8 cellular contexts compared by ENCODE assay signal in genomic region chr14:22657861-22658260, GRCh38. TPM values are rescaled to one million over a fixed set of nuclear protein-coding genes. Genes with fewer than 3 reads are reported as not detected.
A peak's percentile ranks its signal among the peaks of the same experiment; 100 is the strongest.
DNase-seq lines count a peak whose midpoint lies in the region; FAIRE-seq and TF ChIP-seq lines count a peak whose summit lies in the region.

No MANE protein-coding gene starts in this region.

- H3K36me3 ChIP-seq in Loucy (ENCODE audit: insufficient read depth, low read length) (no peaks in the 10 kb centered on the region), bronchial epithelial cell (ENCODE audit: control insufficient read depth, insufficient read depth, low read length) (no peaks in the 10 kb centered on the region), neural progenitor cell (no peaks in the 10 kb centered on the region)

- intact Hi-C loops in lower leg skin (cut with DNase I; ENCODE audit: low total_unique reads): no loop called here

- DNase-seq in ELR (ENCODE audit: low read depth): peak; percentile 58
- peak; percentile 70 for DNase-seq in bronchial epithelial cell (ENCODE audit: low read depth)
- peak; percentile 17 for DNase-seq in neural progenitor cell (ENCODE audit: low spot score)
- DNase-seq in stimulated activated CD4-positive, alpha-beta T cell treated with anti-CD3 and anti-CD28 coated beads, Interleukin-2, amount 100 ng/mL, for 48 hours: no peak
- DNase-seq in HK-2 (ENCODE audit: unreplicated experiment): no peak
- no peak for DNase-seq in lower leg skin (ENCODE audit: low spot score in 2 of 2)
- DNase-seq in iPS-NIHi7 (ENCODE audit: extremely low spot score): no peak

- no peak for TF ChIP-seq POLR2A in lower leg skin (IDR thresholded peaks at IDR 0.05)

- no peak overlapping the region for H3K9ac ChIP-seq in Loucy (ENCODE audit: low read depth, low read length, poor library complexity, severe bottlenecking)
- no peak overlapping the region for H3K9ac ChIP-seq in neural progenitor cell

- H3K9me2 ChIP-seq in Loucy (replicated peaks; ENCODE audit: low read depth, low read length): no peaks in the 10 kb centered on the region

- H4K20me1 ChIP-seq in Loucy (ENCODE audit: insufficient read depth, low read length, poor library complexity, severe bottlenecking): no peaks in the 10 kb centered on the region
- H4K20me1 ChIP-seq in neural progenitor cell (ENCODE audit: low read depth): no peaks in the 10 kb centered on the region

- H3K4me3 ChIP-seq in Loucy (ENCODE audit: low read length, poor library complexity, severe bottlenecking) (no peak overlapping the region), bronchial epithelial cell (ENCODE audit: low read depth, low read length) (no peak overlapping the region), neural progenitor cell (no peak overlapping the region), lower leg skin (ENCODE audit: low read depth, poor library complexity, severe bottlenecking) (no peak overlapping the region)

- no peaks in the 10 kb centered on the region for H3K36me3 Mint-ChIP-seq in neural progenitor cell

- H3K4me3 Mint-ChIP-seq in neural progenitor cell: no peak overlapping the region

- peaks cover 2% of the 10 kb centered on the region for H3K27me3 Mint-ChIP-seq in neural progenitor cell (ENCODE audit: insufficient read depth, low read depth)

- H3K79me2 ChIP-seq in Loucy (ENCODE audit: insufficient read depth, low read length) (no peaks in the 10 kb centered on the region), neural progenitor cell (ENCODE audit: low read depth) (no peaks in the 10 kb centered on the region)

- peaks cover 15% of the 10 kb centered on the region for H3K4me1 Mint-ChIP-seq in neural progenitor cell

- 81 to 87% methylated on average over 1 of the region's 1 CpG for WGBS in lower leg skin, 2 donors

- H3K9me3 Mint-ChIP-seq in neural progenitor cell: no peaks in the 10 kb centered on the region

- H3K27ac ChIP-seq in neural progenitor cell: no peak overlapping the region

- TF ChIP-seq CTCF in Loucy (conservative IDR thresholded peaks at IDR 0.05; ENCODE audit: low read length) (peak; percentile 69), bronchial epithelial cell (IDR thresholded peaks at IDR 0.05; ENCODE audit: insufficient read depth, low read length, severe bottlenecking) (peak; percentile 39), neural progenitor cell (IDR thresholded peaks at IDR 0.05) (peak; percentile 37), lower leg skin (IDR thresholded peaks at IDR 0.05) (no peak)

- H3K4me2 ChIP-seq in Loucy (ENCODE audit: low read depth, low read length, poor library complexity, severe bottlenecking) (no peak overlapping the region), neural progenitor cell (no peak overlapping the region)

- H3K9me3 ChIP-seq in Loucy (ENCODE audit: insufficient read depth, low read depth, low read length) (no peaks in the 10 kb centered on the region), neural progenitor cell (ENCODE audit: low read depth) (no peaks in the 10 kb centered on the region)

- H3K4me1 ChIP-seq in Loucy (ENCODE audit: insufficient read depth, low read length, poor library complexity, severe bottlenecking) (no peaks in the 10 kb centered on the region), neural progenitor cell (peaks cover 6% of the 10 kb centered on the region)

- H2AFZ ChIP-seq in Loucy (ENCODE audit: low read length) (no peak overlapping the region), neural progenitor cell (replicated peaks) (no peak overlapping the region)

- H3F3A ChIP-seq in Loucy (ENCODE audit: low read depth) (no peaks in the 10 kb centered on the region), neural progenitor cell (ENCODE audit: low read depth) (no peaks in the 10 kb centered on the region)

- H3K27ac Mint-ChIP-seq in neural progenitor cell: no peak overlapping the region

- no peak for FAIRE-seq in bronchial epithelial cell (lab: Jason Lieb, UNC)

- H3K27me3 ChIP-seq in Loucy (ENCODE audit: insufficient read depth, low read length, poor library complexity, severe bottlenecking) (no peaks in the 10 kb centered on the region), bronchial epithelial cell (ENCODE audit: control insufficient read depth, insufficient read depth, low read length) (no peaks in the 10 kb centered on the region), neural progenitor cell (no peaks in the 10 kb centered on the region)

RNA-seq across cellular contexts. Expression of gene OR6J1, which starts 13.7 kb away (rescaled TPM):
- total RNA-seq in bronchial epithelial cell (not detected in 2 replicates), neural progenitor cell (ENCODE audit: low replicate concordance) (not detected in 2 replicates), lower leg skin (not detected)

RNA-seq across cellular contexts. Expression of gene ABHD4, which starts 59.8 kb away (rescaled TPM):
- total RNA-seq in bronchial epithelial cell: 5.3 and 8.2 TPM in 2 replicates
- 9.3 and 13.3 TPM in 2 replicates for total RNA-seq in neural progenitor cell (ENCODE audit: low replicate concordance)
- total RNA-seq in lower leg skin: 10 to 100 TPM; 20.5 to 29.3 (median 28.5) TPM

Comparison
In these comparisons a context has a peak if more than half of its experiments do, and no peak if none do; other contexts are left out.
1. DNase-seq: peak in ELR (single experiment), bronchial epithelial cell (single experiment) and neural progenitor cell (single experiment); none in stimulated activated CD4-positive, alpha-beta T cell treated with anti-CD3 and anti-CD28 coated beads, Interleukin-2, amount 100 ng/mL, for 48 hours (0 of 2), HK-2 (single experiment), lower leg skin (0 of 2) and iPS-NIHi7 (single experiment).
2. CTCF ChIP-seq: peak in Loucy (single experiment), bronchial epithelial cell (single experiment) and neural progenitor cell (single experiment); none in lower leg skin (0 of 3).